ENCODE assay signal across 17 cellular contexts in the genomic region with DNA sequence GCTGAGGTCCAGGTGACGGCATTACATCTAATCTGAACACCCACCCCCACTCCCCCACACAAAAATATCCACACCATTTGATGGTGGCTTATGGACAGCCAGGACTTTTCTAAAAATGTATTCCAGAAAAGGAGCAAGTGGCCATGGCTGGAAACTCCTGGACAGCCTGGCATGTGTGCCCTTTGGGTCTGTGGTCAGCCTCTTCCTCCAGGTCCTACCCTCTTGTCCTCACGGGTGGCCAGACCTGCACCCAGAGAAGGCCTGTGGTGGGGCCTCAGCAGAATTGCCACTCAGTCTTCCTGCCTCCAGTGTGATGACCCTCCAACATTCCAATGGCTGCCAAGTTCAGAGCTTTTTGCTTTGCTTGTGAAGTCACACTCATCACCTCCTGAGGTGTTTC.
DNase-seq lines count a peak whose midpoint lies in the region; TF ChIP-seq lines count a peak whose summit lies in the region.
"Had no signal": no experiment of that assay in that cellular context is flagged by ENCODE, and none has a peak within 500 bp of the region (broad histone marks: within the 10 kb centered on the region; RNA-seq: fewer than 3 reads in every experiment).

No MANE protein-coding gene starts in this region.

- H3K27me3 ChIP-seq in neuronal stem cell (ENCODE audit: control insufficient read depth in 3 of 3, insufficient read depth in 3 of 3, low read depth in 1 of 3, low read length in 3 of 3) (no peaks in the 10 kb centered on the region), vagina (no peaks in the 10 kb centered on the region), sigmoid colon (no peaks in the 10 kb centered on the region)

- H3K4me2 ChIP-seq in neuronal stem cell (ENCODE audit: insufficient read depth, low read length, poor library complexity, severe bottlenecking): no peak overlapping the region

- H2BK12ac ChIP-seq in neuronal stem cell (ENCODE audit: low read length): no peak overlapping the region

- H3K23ac ChIP-seq in neuronal stem cell (ENCODE audit: low read depth, low read length, poor library complexity): no peak overlapping the region

- TF ChIP-seq EP300 in sigmoid colon (IDR thresholded peaks at IDR 0.05): no peak

- H4K8ac ChIP-seq in neuronal stem cell (ENCODE audit: low read depth, low read length): no peak overlapping the region

- peaks cover 3 to 10% (median 8%) of the 10 kb centered on the region in 7 donors for H3K9me3 Mint-ChIP-seq in CD14-positive monocyte

- no peak overlapping the region for H3K4me3 Mint-ChIP-seq in CD14-positive monocyte
- H3K4me3 Mint-ChIP-seq: CD4-positive, alpha-beta T cell; CD8-positive, alpha-beta memory T cell had no signal

- no peak overlapping the region for H2BK120ac ChIP-seq in neuronal stem cell (ENCODE audit: low read depth, low read length)

- DNase-seq in coronary artery (ENCODE audit: low spot score): peak; percentile 43
- peak; percentile 12 for DNase-seq in ecto neural progenitor cell (ENCODE audit: low spot score)
- no peak for DNase-seq in neuronal stem cell (ENCODE audit: low spot score)
- DNase-seq in vagina (ENCODE audit: extremely low spot score in 2 of 2): peak; percentile 40 to 67
- DNase-seq in CD14-positive monocyte (ENCODE audit: low spot score): no peak
- DNase-seq in sigmoid colon: no peak
- DNase-seq: C1 segment of cervical spinal cord; CD4-positive, alpha-beta T cell; CD8-positive, alpha-beta memory T cell; DMS 273 treated with DMSO at 0.1 percent for 48 hours; DMS79; EL; GDM1; GM23248; H7; HCEC 1CT had no signal

- no peak overlapping the region for H2BK5ac ChIP-seq in neuronal stem cell (ENCODE audit: low read length)

- intact Hi-C loops in vagina (cut with DNase I): no loop called here
- intact Hi-C loops in CD14-positive monocyte (cut with micrococcal nuclease): no loop called here
- intact Hi-C loops in sigmoid colon (cut with DNase I): no loop called here

- H3K36me3 ChIP-seq in neuronal stem cell (replicated peaks in 1 of 2; ENCODE audit: control insufficient read depth in 2 of 2, insufficient read depth in 2 of 2, low read length in 2 of 2): no peaks in the 10 kb centered on the region
- H3K36me3 ChIP-seq in vagina: no peaks in the 10 kb centered on the region
- H3K36me3 ChIP-seq in sigmoid colon: no peaks in the 10 kb centered on the region

- no peaks in the 10 kb centered on the region for H3K4me1 Mint-ChIP-seq in CD14-positive monocyte
- H3K4me1 Mint-ChIP-seq: CD8-positive, alpha-beta memory T cell had no signal

- H3K14ac ChIP-seq in neuronal stem cell (ENCODE audit: low read length): no peak overlapping the region

- H3K4me1 ChIP-seq in neuronal stem cell (ENCODE audit: control insufficient read depth in 2 of 2, insufficient read depth in 1 of 2, low read depth in 1 of 2, low read length in 2 of 2) (no peaks in the 10 kb centered on the region), vagina (no peaks in the 10 kb centered on the region), sigmoid colon (no peaks in the 10 kb centered on the region)

- TF ChIP-seq CTCF in coronary artery (IDR thresholded peaks at IDR 0.05): no peak
- TF ChIP-seq CTCF in vagina (IDR thresholded peaks at IDR 0.05): no peak
- no peak for TF ChIP-seq CTCF in CD14-positive monocyte (IDR thresholded peaks at IDR 0.05)
- TF ChIP-seq CTCF in sigmoid colon (IDR thresholded peaks at IDR 0.05): no peak

- peaks cover 1% of the 10 kb centered on the region for H3K79me1 ChIP-seq in neuronal stem cell (ENCODE audit: low read depth, low read length)

- no peak overlapping the region for H3K4ac ChIP-seq in neuronal stem cell (ENCODE audit: low read length)

- no peak overlapping the region for H2AK5ac ChIP-seq in neuronal stem cell (ENCODE audit: low read depth, low read length)

- H3K9me3 ChIP-seq in neuronal stem cell (replicated peaks in 1 of 2; ENCODE audit: control insufficient read depth in 2 of 2, insufficient read depth in 1 of 2, low read depth in 1 of 2, low read length in 2 of 2) (peaks cover 0 to 7% of the 10 kb centered on the region in 2 donors), vagina (no peaks in the 10 kb centered on the region), sigmoid colon (peaks cover 0 to 7% (median 2%) of the 10 kb centered on the region in 4 donors)

- H3K27ac Mint-ChIP-seq in CD14-positive monocyte: no peak overlapping the region
- H3K27ac Mint-ChIP-seq: CD4-positive, alpha-beta T cell had no signal

- H3K9ac ChIP-seq in neuronal stem cell (ENCODE audit: low read depth, low read length, poor library complexity): no peak overlapping the region
- H3K9ac ChIP-seq: GM23248 had no signal

- H3K18ac ChIP-seq in neuronal stem cell (ENCODE audit: low read length): peak overlapping the region; percentile 71

- peaks cover 0 to 5% (median 3%) of the 10 kb centered on the region in 3 donors for H3K27me3 Mint-ChIP-seq in CD14-positive monocyte (ENCODE audit: low read depth in 3 of 3)
- H3K27me3 Mint-ChIP-seq: CD4-positive, alpha-beta T cell had no signal

- H3K27ac ChIP-seq in coronary artery (no peak overlapping the region), neuronal stem cell (replicated peaks; ENCODE audit: low read length) (no peak overlapping the region), vagina (no peak overlapping the region), sigmoid colon (no peak overlapping the region)
- H3K27ac ChIP-seq: GM23248 had no signal

- no peak overlapping the region for H2AFZ ChIP-seq in neuronal stem cell (ENCODE audit: low read length)
- H2AFZ ChIP-seq: GM23248 had no signal

- H3K4me3 ChIP-seq in coronary artery (no peak overlapping the region), neuronal stem cell (ENCODE audit: low read length in 2 of 2) (no peak overlapping the region), vagina (no peak overlapping the region), sigmoid colon (no peak overlapping the region)
- H3K4me3 ChIP-seq: GM12878, GM23248 had no signal

- no CpG with 5 or more reads among the region's 2 CpGs for WGBS in neuronal stem cell (ENCODE audit: extremely low coverage in 2 of 2, insufficient read length in 2 of 2, insufficient replicate concordance in 1 of 2), 2 donors
- 88% methylated on average over 2 of the region's 2 CpGs for WGBS in sigmoid colon, 2 donors

- H4K91ac ChIP-seq in neuronal stem cell (ENCODE audit: low read depth, low read length, poor library complexity): peak overlapping the region; percentile 7

- no peak for TF ChIP-seq POLR2A in vagina (IDR thresholded peaks at IDR 0.05)
- TF ChIP-seq POLR2A in sigmoid colon (IDR thresholded peaks at IDR 0.05): no peak

- no peaks in the 10 kb centered on the region for H3K36me3 Mint-ChIP-seq in CD14-positive monocyte

- no peak overlapping the region for H2BK15ac ChIP-seq in neuronal stem cell (ENCODE audit: low read length)

Comparison
In these comparisons a context has a peak if more than half of its experiments do, and no peak if none do; other contexts are left out.
1. DNase-seq: peak in coronary artery (single experiment), ecto neural progenitor cell (single experiment) and vagina (2 of 2); none in neuronal stem cell (single experiment), CD14-positive monocyte (single experiment) and sigmoid colon (single experiment).